In genomic region chr3:151439652-151440125, GRCh38 we compare ENCODE assay signal across 8 cellular contexts. TPM values are rescaled to one million over a fixed set of nuclear protein-coding genes. Genes with fewer than 3 reads are reported as not detected.
DNase-seq lines count a peak whose midpoint lies in the region; ATAC-seq, FAIRE-seq and TF ChIP-seq lines count a peak whose summit lies in the region.

No MANE protein-coding gene starts in this region.

- H3K4me3 ChIP-seq in brain microvascular endothelial cell (ENCODE audit: low read depth, low read length) = no peak overlapping the region
- no peak overlapping the region for H3K4me3 ChIP-seq in kidney (ENCODE audit: low read length in 2 of 2)
- no peak overlapping the region for H3K4me3 ChIP-seq in thoracic aorta

- no peak overlapping the region for H3K27ac ChIP-seq in brain microvascular endothelial cell
- no peak overlapping the region for H3K27ac ChIP-seq in kidney (ENCODE audit: low read depth in 2 of 2, low read length in 2 of 2)
- no peak overlapping the region for H3K27ac ChIP-seq in thoracic aorta

- no peaks in the 10 kb centered on the region for H3K27me3 ChIP-seq in brain microvascular endothelial cell (replicated peaks)
- H3K27me3 ChIP-seq in thoracic aorta (replicated peaks; ENCODE audit: insufficient read depth) = no peaks in the 10 kb centered on the region

- TF ChIP-seq CTCF in D721Med (IDR thresholded peaks at IDR 0.05; ENCODE audit: insufficient read depth, missing control alignments) = peak; percentile 74
- peak; percentile 76 for TF ChIP-seq CTCF in brain microvascular endothelial cell (IDR thresholded peaks at IDR 0.05; ENCODE audit: low read depth, low read length, missing control alignments)
- peak; percentile 79 for TF ChIP-seq CTCF in kidney (IDR thresholded peaks at IDR 0.05; ENCODE audit: borderline replicate concordance, extremely low read depth, insufficient read depth)
- peak; percentile 82 for TF ChIP-seq CTCF in thoracic aorta (IDR thresholded peaks at IDR 0.05)

- no peak for FAIRE-seq in D721Med (lab: Jason Lieb, UNC)
- FAIRE-seq in kidney (lab: Jason Lieb, UNC) = peak; percentile 78

- DNase-seq in D721Med (ENCODE audit: insufficient read length, low spot score) (no peak), NCI-H82 (lab: John Stamatoyannopoulos, UW) (peak; percentile 82), brain microvascular endothelial cell (peak; percentile 71), kidney (no peak), thoracic aorta (ENCODE audit: low spot score) (no peak)
- DNase-seq in activated CD4-positive, CD25-positive, alpha-beta regulatory T cell (lab: John Stamatoyannopoulos, UW) = no peak

- no peaks in the 10 kb centered on the region for H3K36me3 ChIP-seq in brain microvascular endothelial cell (replicated peaks)
- no peaks in the 10 kb centered on the region for H3K36me3 ChIP-seq in kidney (ENCODE audit: control insufficient read depth in 1 of 2, insufficient read depth in 2 of 2, low read length in 2 of 2)
- H3K36me3 ChIP-seq in thoracic aorta = no peaks in the 10 kb centered on the region

- peak; percentile 75 for ATAC-seq in GM19372 (IDR thresholded peaks at IDR 0.05; ENCODE audit: low read depth, unreplicated experiment)
- peak; percentile 80 for ATAC-seq in HG03565 (IDR thresholded peaks at IDR 0.05; ENCODE audit: unreplicated experiment)
- ATAC-seq in thoracic aorta (ENCODE audit: insufficient number of reproducible peaks, low FRiP score, low read depth) = peak; percentile 54

- H3K9ac ChIP-seq in kidney (ENCODE audit: low read length in 2 of 2) = no peak overlapping the region

- H3K9me3 ChIP-seq in kidney (ENCODE audit: control insufficient read depth in 1 of 2, low read length in 2 of 2) (no peaks in the 10 kb centered on the region), thoracic aorta (no peaks in the 10 kb centered on the region)

- no peaks in the 10 kb centered on the region for H3K4me1 ChIP-seq in kidney (ENCODE audit: control insufficient read depth in 1 of 2, insufficient read depth in 1 of 2, low read depth in 1 of 2, low read length in 2 of 2)
- peaks cover 0 to 2% of the 10 kb centered on the region in 2 donors for H3K4me1 ChIP-seq in thoracic aorta (ENCODE audit: control insufficient read depth in 1 of 2, low read depth in 2 of 2)

- intact Hi-C loops in kidney (cut with DNase I) = loop anchor here (10.0 kb wide), 1 partner anchor 395 kb away; no protein-coding TSS in a partner anchor

- in situ Hi-C loops in brain microvascular endothelial cell (cut with HindIII; ENCODE audit: low pct_ligation_motif_present, low sequenced_read_pairs) = loop anchor here (25.0 kb wide), 1 partner anchor 223 kb away; no protein-coding TSS in a partner anchor

RNA-seq across cellular contexts. Expression of gene IGSF10, which starts 21.2 kb away (rescaled TPM):
- total RNA-seq in kidney = 0.63 TPM
- 0.82 TPM for polyA plus RNA-seq in kidney (ENCODE audit: insufficient read depth, low read depth, low replicate concordance)
- total RNA-seq in thoracic aorta = 10 to 100 TPM in 1 of 2 donors, 1 to 10 TPM in 1; 5.3 to 34.6 TPM

RNA-seq across cellular contexts. Expression of gene P2RY12, which starts 55.1 kb away (rescaled TPM):
- 2.2 TPM for total RNA-seq in kidney
- not detected for polyA plus RNA-seq in kidney (ENCODE audit: insufficient read depth, low read depth, low replicate concordance)
- total RNA-seq in thoracic aorta = 10 to 100 TPM in 1 of 2 donors, 1 to 10 TPM in 1; 2.2 to 10.7 TPM

Comparison
In these comparisons a context has a peak if more than half of its experiments do, and no peak if none do; other contexts are left out.
1. DNase-seq: peak in NCI-H82 (single experiment) and brain microvascular endothelial cell (single experiment); none in D721Med (single experiment), kidney (single experiment), thoracic aorta (single experiment) and activated CD4-positive, CD25-positive, alpha-beta regulatory T cell (0 of 4).
2. Peak in every context shown above with its lines, with median percentiles within 50 percentile points of each other: CTCF ChIP-seq and ATAC-seq.